Comparison of ENCODE assay signal across 1 cellular context in genomic region chr1:119099775-119100174, GRCh38.
TF ChIP-seq lines count a peak whose summit lies in the region.

No MANE protein-coding gene starts in this region.

TF ChIP-seq in IMR-90, 13 proteins besides CTCF, POLR2A, EP300 and RAD21 (continued from another document):
- TF ChIP-seq USF2 (IDR thresholded peaks at IDR 0.05; ENCODE audit: low read depth, low read length) (no peak), RFX5 (IDR thresholded peaks at IDR 0.05; ENCODE audit: low read depth, low read length) (no peak), CHD1 (IDR thresholded peaks at IDR 0.05; ENCODE audit: low read depth, low read length) (no peak), MAFK (IDR thresholded peaks at IDR 0.05; ENCODE audit: low read depth, low read length) (no peak), FOS (IDR thresholded peaks at IDR 0.05; ENCODE audit: low read depth, low read length) (no peak), BHLHE40 (IDR thresholded peaks at IDR 0.05; ENCODE audit: low read depth, low read length) (no peak), SMC3 (IDR thresholded peaks at IDR 0.05; ENCODE audit: low read depth, low read length) (no peak), NFE2L2 (IDR thresholded peaks at IDR 0.05; ENCODE audit: low read depth, low read length) (no peak)
TF ChIP-seq in IMR-90: peak in this region for 0.
